ENCODE assay signal across 37 cellular contexts in genomic region chr5:150992705-150993104, GRCh38. TPM values are rescaled to one million over a fixed set of nuclear protein-coding genes. Genes with fewer than 3 reads are reported as not detected.
"Had no signal": no experiment of that assay in that cellular context is flagged by ENCODE, and none has a peak within 500 bp of the region (broad histone marks: within the 10 kb centered on the region; RNA-seq: fewer than 3 reads in every experiment).

No MANE protein-coding gene starts in this region.

- H3K9me3 ChIP-seq: MG63 had no signal

- H3K4me3 ChIP-seq: MG63 had no signal

- H3K36me3 ChIP-seq: MG63 had no signal

- H3K27me3 ChIP-seq: MG63 had no signal

- DNase-seq: Karpas-422, Kasumi-1, MG63, MM.1S, MV-4-11, NCI-H1048, NCI-H1092, NCI-H1092 treated with DMSO at 0.1 percent for 48 hours, NCI-H1105, NCI-H1105 treated with DMSO at 0.1 percent for 48 hours, NCI-H1417, NCI-H1417 treated with DMSO at 0.1 percent for 48 hours, NCI-H1436, NCI-H1436 treated with DMSO at 0.1 percent for 48 hours, NCI-H146, NCI-H1694, NCI-H1694 treated with DMSO at 0.1 percent for 48 hours, NCI-H187, NCI-H187 treated with DMSO at 0.1 percent for 48 hours, NCI-H1930, NCI-H2029, NCI-H2029 treated with DMSO at 0.1 percent for 48 hours, NCI-H2081, NCI-H2081 treated with DMSO at 0.1 percent for 48 hours, NCI-H2107, NCI-H2171, NCI-H2171 treated with DMSO at 0.1 percent for 48 hours, NCI-H2227 treated with DMSO at 0.1 percent for 48 hours, NCI-H226, NCI-H345, NCI-H446, NCI-H446 treated with DMSO at 0.1 percent for 48 hours, NCI-H510A, NCI-H510A treated with DMSO at 0.1 percent for 48 hours, NCI-H524, NCI-H524 treated with DMSO at 0.1 percent for 48 hours had no signal

RNA-seq across cellular contexts. Expression of gene GPX3, which starts 27.7 kb away (rescaled TPM):
- total RNA-seq: MCF 10A had no signal
